In the genomic region with DNA sequence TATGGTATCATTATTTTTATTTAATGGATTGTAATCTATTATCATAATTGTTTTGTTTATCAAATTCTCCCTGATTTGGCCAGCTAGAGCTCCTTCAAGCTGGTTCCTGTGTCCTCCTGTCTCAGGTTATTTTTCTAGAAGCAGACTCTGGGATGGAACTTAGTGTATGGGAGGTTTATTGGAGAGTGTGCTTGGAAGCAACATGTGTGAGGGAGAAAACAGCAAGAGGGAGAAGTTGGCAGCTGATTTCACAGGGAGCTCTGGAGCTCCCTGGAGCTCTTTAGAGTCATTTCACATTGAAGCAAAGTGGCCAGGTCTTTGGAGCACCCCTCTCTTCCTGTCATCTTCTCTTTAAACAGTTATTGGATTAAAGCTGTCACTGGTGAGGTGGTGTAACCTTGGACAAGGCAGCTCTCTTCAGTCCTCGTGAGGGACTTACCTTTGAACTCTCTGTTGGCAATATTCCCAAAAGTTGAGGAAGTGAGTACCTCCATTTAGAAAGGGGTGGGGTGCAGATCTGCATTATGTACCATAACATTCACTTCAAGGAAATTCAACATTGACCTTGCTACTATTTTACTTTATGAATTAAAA, we compare ENCODE assay signal across 25 cellular contexts.
"Had no signal": no experiment of that assay in that cellular context is flagged by ENCODE, and none has a peak within 500 bp of the region (broad histone marks: within the 10 kb centered on the region; RNA-seq: fewer than 3 reads in every experiment).

No MANE protein-coding gene starts in this region.

- H3K4me2 ChIP-seq: smooth muscle cell had no signal

- H3K4me3 ChIP-seq: esophagus muscularis mucosa, heart left ventricle, left ventricle myocardium inferior, ovary, sigmoid colon, smooth muscle cell, suprapubic skin, tibial artery had no signal

- DNase-seq: activated CD4-positive, alpha-beta memory T cell treated with anti-CD3 and anti-CD28 coated beads, Interleukin-2, amount 10 ng/mL, durations not matched to agents 7 days and 5 days; activated CD4-positive, alpha-beta T cell treated with anti-CD3 and anti-CD28 coated beads, Interleukin-2, amount 10 ng/mL, durations not matched to agents 24 days and 14 days; activated gamma-delta T cell treated with Interleukin-2 at 50 U/mL for 16 hours; activated naive CD4-positive, alpha-beta T cell treated with anti-CD3 and anti-CD28 coated beads, Interleukin-2, amount 50 U/mL, for 16 hours; activated T-cell treated with anti-CD3 and anti-CD28 coated beads, Interleukin-2, amount 50 U/mL, for 4 hours; amniotic stem cell; caudate nucleus; effector CD4-positive, alpha-beta T cell; foreskin keratinocyte; heart left ventricle; kidney glomerular epithelial cell; left ventricle myocardium inferior; naive thymus-derived CD4-positive, alpha-beta T cell; ovary; sigmoid colon; stimulated activated CD4-positive, alpha-beta T cell treated with anti-CD3 and anti-CD28 coated beads, Interleukin-1b, Interleukin-23, amount 100 ng/mL, for 48 hours; stimulated activated CD4-positive, alpha-beta T cell treated with anti-CD3 and anti-CD28 coated beads, Interleukin-4, amount 100 ng/mL, for 4 hours; stimulated activated CD8-positive, alpha-beta memory T cell treated with anti-CD3 and anti-CD28 coated beads, Interleukin-4, amount 100 ng/mL, for 48 hours; T-helper 1 cell; tibial artery had no signal

- ATAC-seq: activated T-cell treated with anti-CD3 and anti-CD28 coated beads, Interleukin-2, amount 50 U/mL, for 4 hours; activated T-helper 17 cell treated with anti-CD3 and anti-CD28 coated beads, Interleukin-2, amount 50 U/mL, for 72 hours; heart left ventricle; naive thymus-derived CD4-positive, alpha-beta T cell; stimulated activated memory B cell treated with anti-CD40 and anti-IgM and Interleukin-4, amounts not matched to agents 10 μg/mL and 1 μg/mL and 100 μg/mL, for 72 hours had no signal

- H3K36me3 ChIP-seq: esophagus muscularis mucosa, heart left ventricle, left ventricle myocardium inferior, ovary, sigmoid colon, suprapubic skin, tibial artery had no signal

- H3K9me3 ChIP-seq: esophagus muscularis mucosa, ovary, sigmoid colon, suprapubic skin, tibial artery had no signal

- H3K27ac ChIP-seq: esophagus muscularis mucosa, foreskin keratinocyte, heart left ventricle, left ventricle myocardium inferior, ovary, sigmoid colon, suprapubic skin, tibial artery had no signal

- H3K4me1 ChIP-seq: heart left ventricle, left ventricle myocardium inferior, suprapubic skin, tibial artery had no signal

- H3K27me3 ChIP-seq: esophagus muscularis mucosa, foreskin keratinocyte, heart left ventricle, ovary, sigmoid colon, suprapubic skin, tibial artery had no signal
